8 cellular contexts compared by ENCODE assay signal in genomic region chr12:57093412-57094193, GRCh38. TPM values are rescaled to one million over a fixed set of nuclear protein-coding genes. Genes with fewer than 3 reads are reported as not detected.
A peak's percentile ranks its signal among the peaks of the same experiment; 100 is the strongest.
DNase-seq lines count a peak whose midpoint lies in the region; ATAC-seq and TF ChIP-seq lines count a peak whose summit lies in the region.

No MANE protein-coding gene starts in this region.

- H3K4me3 ChIP-seq in HCT116 (replicated peaks in 1 of 2; ENCODE audit: low read depth in 1 of 2, low read length in 2 of 2) (no peak overlapping the region), astrocyte of the cerebellum (ENCODE audit: low read depth, low read length) (no peak overlapping the region), iPS-18a (ENCODE audit: low read length) (peak overlapping the region; percentile 42)

- in situ Hi-C loops in astrocyte of the cerebellum (cut with HindIII; ENCODE audit: low sequenced_read_pairs): no loop called here

- no peak for TF ChIP-seq RAD21 in HCT116 (IDR thresholded peaks at IDR 0.05; ENCODE audit: low read depth)

- H3K9ac ChIP-seq in HCT116 (ENCODE audit: low read length) (peak overlapping the region; percentile 49), iPS-18a (ENCODE audit: low read length) (peak overlapping the region; percentile 40)

- H3K27ac ChIP-seq in HCT116 (ENCODE audit: low read depth, low read length) (peak overlapping the region; percentile 83), iPS-18a (ENCODE audit: low read length) (peak overlapping the region; percentile 88)

- POLR2A ChIA-PET in HCT116 (lab: Charles Lee) (interaction anchor here (0.6 to 7.8 kb wide), 6 partner anchors 11 to 24 kb away, joined by 3 to 32 read pairs (median 5); partner anchors contain the start of genes NEMP1 and STAT6), T-cell (lab: Charles Lee) (interaction anchor here in 1 of 2 donors (1.3 kb wide), 1 partner anchor 17 kb away, joined by 7 read pairs; the partner anchor contains the start of gene STAT6)

- H3K9me2 ChIP-seq in HCT116 (ENCODE audit: insufficient read depth): no peaks in the 10 kb centered on the region

- intact Hi-C loops in CD14-positive monocyte (cut with micrococcal nuclease): loop anchor here in 1 of 2 donors (2.0 kb wide), 1 partner anchor 25 kb away; no protein-coding TSS in a partner anchor
- intact Hi-C loops in HCT116 (cut with micrococcal nuclease): loop anchor here (1.0 kb wide), 1 partner anchor 24 kb away; no protein-coding TSS in a partner anchor

- peaks cover 0 to 12% (median 6%) of the 10 kb centered on the region in 3 donors for H3K27me3 Mint-ChIP-seq in CD14-positive monocyte (ENCODE audit: low read depth in 3 of 3)
- no peaks in the 10 kb centered on the region for H3K27me3 Mint-ChIP-seq in T-cell

- TSS peak; percentile 75 for BruUV-seq in HCT116 (replicated peaks; lab: Mats Ljungman, UMichigan)

- H3K4me3 Mint-ChIP-seq in CD14-positive monocyte (peak overlapping the region; percentile 56 to 60), T-cell (peak overlapping the region in 2 of 3 donors; percentile 47 to 73)

- peak overlapping the region; percentile 60 for H3K4me2 ChIP-seq in HCT116 (ENCODE audit: low read length)

- peak; percentile 87 for TF ChIP-seq CTCF in CD14-positive monocyte (IDR thresholded peaks at IDR 0.05)
- peak in 2 of 3 experiments; percentile 74; a peak in 4 of 6 replicates for TF ChIP-seq CTCF in HCT116 (IDR thresholded peaks at IDR 0.05 in 2 of 3, conservative IDR thresholded peaks at IDR 0.05 in 1 of 3; ENCODE audit: borderline replicate concordance in 1 of 3, insufficient read depth in 1 of 3, low read depth in 2 of 3, low read length in 2 of 3)
- peak; percentile 45 for TF ChIP-seq CTCF in astrocyte of the cerebellum (IDR thresholded peaks at IDR 0.05; ENCODE audit: low read depth, low read length, missing control alignments)

- H3K27me3 ChIP-seq in HCT116 (ENCODE audit: insufficient read depth, low read length) (no peaks in the 10 kb centered on the region), iPS-18a (ENCODE audit: control insufficient read depth, insufficient read depth, low read length) (no peaks in the 10 kb centered on the region)

- H3K4me1 ChIP-seq in HCT116 (ENCODE audit: control insufficient read depth in 1 of 2, insufficient read depth in 2 of 2, low read length in 2 of 2) (peaks cover 45 to 69% of the 10 kb centered on the region in 2 experiments), iPS-18a (ENCODE audit: control insufficient read depth, low read depth, low read length) (peaks cover 14% of the 10 kb centered on the region)

- H3K4me1 Mint-ChIP-seq in CD14-positive monocyte: peaks cover 39% of the 10 kb centered on the region
- H3K4me1 Mint-ChIP-seq in T-cell: peaks cover 51 to 73% (median 54%) of the 10 kb centered on the region in 3 donors

- peaks cover 38% of the 10 kb centered on the region for H3K79me2 ChIP-seq in HCT116 (ENCODE audit: insufficient read depth, low read length)

- H3K36me3 Mint-ChIP-seq in CD14-positive monocyte (peaks cover 54 to 57% of the 10 kb centered on the region in 2 donors), T-cell (peaks cover 20% of the 10 kb centered on the region)

- ATAC-seq in HCT116: peak; percentile 60
- ATAC-seq in T-cell (replicated peaks in 1 of 4): peak; percentile 38 to 70 (median 51)
- ATAC-seq in HG03354 (IDR thresholded peaks at IDR 0.05; ENCODE audit: poor library complexity, severe bottlenecking, unreplicated experiment): no peak

- RAD21 ChIA-PET in HCT116 (lab: Charles Lee; ENCODE audit: low non-redundant PET in 1 of 2, low total read pairs in 2 of 2, uncharacterized antibody in 2 of 2, unreplicated experiment in 2 of 2): interaction anchor here (1.1 to 2.0 kb wide), 3 partner anchors 18 to 24 kb away, joined by 4 to 8 read pairs (median 4); partner anchors contain the start of gene STAT6 (in 1 of the 2)

- TF ChIP-seq POLR2A in HCT116 (IDR thresholded peaks at IDR 0.05; ENCODE audit: borderline replicate concordance, extremely low read depth, insufficient read depth, insufficient read length): no peak

- H2AFZ ChIP-seq in HCT116 (ENCODE audit: low read depth, low read length, poor library complexity, severe bottlenecking): no peak overlapping the region

- H3K9me3 ChIP-seq in HCT116 (ENCODE audit: control insufficient read depth in 1 of 2, insufficient read depth in 1 of 2, low read depth in 1 of 2, low read length in 2 of 2) (no peaks in the 10 kb centered on the region), iPS-18a (ENCODE audit: control insufficient read depth, low read depth, low read length) (no peaks in the 10 kb centered on the region)

- CTCF ChIA-PET in HCT116 (lab: Charles Lee) (interaction anchor here (0.8 to 3.8 kb wide), 7 partner anchors 10 to 34 kb away, joined by 3 to 32 read pairs (median 6); partner anchors contain the start of genes LRP1, NEMP1 and STAT6), T-cell (lab: Charles Lee) (interaction anchor here (0.9 to 1.9 kb wide), 7 partner anchors 11 to 24 kb away, joined by 3 to 7 read pairs (median 4); partner anchors contain the start of genes STAT6 (in 2 of the 2) and NEMP1 (in 1 of the 2))

- H4K20me1 ChIP-seq in HCT116 (ENCODE audit: insufficient read depth): no peaks in the 10 kb centered on the region

- H3K36me3 ChIP-seq in HCT116 (ENCODE audit: control insufficient read depth in 1 of 2, insufficient read depth in 2 of 2, low read length in 2 of 2): peaks cover 20 to 35% of the 10 kb centered on the region in 2 experiments; a peak in 3 of 4 replicates
- H3K36me3 ChIP-seq in iPS-18a (ENCODE audit: control insufficient read depth, low read depth, low read length): peaks cover 35% of the 10 kb centered on the region

- DNase-seq in CD14-positive monocyte (ENCODE audit: low spot score): no peak
- DNase-seq in HCT116 (ENCODE audit: low read depth, low spot score): no peak
- DNase-seq in T-cell: peak in 33 of 34 experiments; percentile 25 to 71 (median 54)
- no peak for DNase-seq in astrocyte of the cerebellum (ENCODE audit: low read depth)
- peak; percentile 77 for DNase-seq in stimulated activated CD4-positive, alpha-beta T cell treated with anti-CD3 and anti-CD28 coated beads, Interleukin-12 subunit alpha, Interleukin-12 subunit beta, amount 100 ng/mL, for 4 hours
- DNase-seq in NCI-H1105 treated with DMSO at 0.1 percent for 48 hours (lab: John Stamatoyannopoulos, UW): no peak

- H3K27ac Mint-ChIP-seq in CD14-positive monocyte: peak overlapping the region; percentile 43 to 81 (median 68)
- H3K27ac Mint-ChIP-seq in T-cell: peak overlapping the region; percentile 92 to 97

- no peaks in the 10 kb centered on the region for H3K9me3 Mint-ChIP-seq in CD14-positive monocyte
- no peaks in the 10 kb centered on the region for H3K9me3 Mint-ChIP-seq in T-cell

TF ChIP-seq in HCT116, 20 proteins besides CTCF, POLR2A, EP300 and RAD21:
- TF ChIP-seq ZNF274 (IDR thresholded peaks at IDR 0.05; ENCODE audit: low read depth, low read length): no peak
- TF ChIP-seq FOSL1 (IDR thresholded peaks at IDR 0.05; ENCODE audit: low read depth): no peak
- no peak for TF ChIP-seq EGR1 (IDR thresholded peaks at IDR 0.05; ENCODE audit: low read depth)
- no peak for TF ChIP-seq TCF7L2 (IDR thresholded peaks at IDR 0.05; ENCODE audit: borderline replicate concordance, extremely low read depth, insufficient read depth, insufficient read length)
- no peak for TF ChIP-seq YY1 (IDR thresholded peaks at IDR 0.05; ENCODE audit: extremely low read depth, insufficient replicate concordance, low read depth, low read length)
- TF ChIP-seq CEBPB (IDR thresholded peaks at IDR 0.05; ENCODE audit: low read depth): no peak

RNA-seq across cellular contexts. Expression of gene NAB2, which starts 4.7 kb away (rescaled TPM):
- polyA plus RNA-seq in CD14-positive monocyte: 1 to 10 TPM in 1 of 2 donors, under 1 TPM in 1; 1.00 to 2.7 TPM
- 77.1 TPM for total RNA-seq in HCT116 (2021; ENCODE audit: unreplicated experiment)
- polyA plus RNA-seq in HCT116 (2012): 59.6 and 68.8 TPM in 2 replicates
- total RNA-seq in T-cell: 10 to 100 TPM in 3 of 5 donors, 1 to 10 TPM in 2; 4.2 to 21.6 (median 16.9) TPM

RNA-seq across cellular contexts. Expression of gene NEMP1, which starts 15.0 kb away (rescaled TPM):
- 1 to 10 TPM; 1.9 to 2.2 TPM for polyA plus RNA-seq in CD14-positive monocyte
- 35.2 TPM for total RNA-seq in HCT116 (2021; ENCODE audit: unreplicated experiment)
- polyA plus RNA-seq in HCT116 (2012): 9.0 and 12.3 TPM in 2 replicates
- 10 to 100 TPM; 10.7 to 26.1 (median 19.9) TPM for total RNA-seq in T-cell

RNA-seq across cellular contexts. Expression of gene STAT6, which starts 17.6 kb away (rescaled TPM):
- 100 to 1,000 TPM; 132 to 154 TPM for polyA plus RNA-seq in CD14-positive monocyte
- 78.5 TPM for total RNA-seq in HCT116 (2021; ENCODE audit: unreplicated experiment)
- 53.3 and 55.0 TPM in 2 replicates for polyA plus RNA-seq in HCT116 (2012)
- total RNA-seq in T-cell: 100 to 1,000 TPM; 227 to 348 (median 341) TPM

RNA-seq across cellular contexts. Expression of gene LRP1, which starts 34.7 kb away (rescaled TPM):
- polyA plus RNA-seq in CD14-positive monocyte: 10 to 100 TPM in 1 of 2 donors, 1 to 10 TPM in 1; 5.5 to 10.5 TPM
- total RNA-seq in HCT116 (2021; ENCODE audit: unreplicated experiment): 12.0 TPM
- polyA plus RNA-seq in HCT116 (2012): 9.3 and 14.6 TPM in 2 replicates
- total RNA-seq in T-cell: 1 to 10 TPM; 5.9 to 8.1 (median 7.7) TPM

RNA-seq across cellular contexts. Expression of gene MYO1A, which starts 43.7 kb away (rescaled TPM):
- polyA plus RNA-seq in CD14-positive monocyte: 1 to 10 TPM in 1 of 2 donors, under 1 TPM in 1; 0.22 to 1.3 TPM
- total RNA-seq in HCT116 (2021; ENCODE audit: unreplicated experiment) (0.76 TPM), T-cell (1 to 10 TPM in 4 of 5 donors, under 1 TPM in 1; 0.54 to 2.2 (median 1.4) TPM)
- 0.49 and 0.69 TPM in 2 replicates for polyA plus RNA-seq in HCT116 (2012)

Comparison
In these comparisons a context has a peak if more than half of its experiments do, and no peak if none do; other contexts are left out.
1. DNase-seq: peak in T-cell (33 of 34) and stimulated activated CD4-positive, alpha-beta T cell treated with anti-CD3 and anti-CD28 coated beads, Interleukin-12 subunit alpha, Interleukin-12 subunit beta, amount 100 ng/mL, for 4 hours (single experiment); none in CD14-positive monocyte (single experiment), HCT116 (single experiment), astrocyte of the cerebellum (single experiment) and NCI-H1105 treated with DMSO at 0.1 percent for 48 hours (single experiment).
2. Peak in every context shown above with its lines, with median percentiles within 50 percentile points of each other: CTCF ChIP-seq.